In genomic region chr12:109741970-109742372, GRCh38 we compare ENCODE assay signal across 20 cellular contexts. TPM values are rescaled to one million over a fixed set of nuclear protein-coding genes. Genes with fewer than 3 reads are reported as not detected.
A peak's percentile ranks its signal among the peaks of the same experiment; 100 is the strongest.
DNase-seq lines count a peak whose midpoint lies in the region; ATAC-seq, FAIRE-seq and TF ChIP-seq lines count a peak whose summit lies in the region.
"Had no signal": no experiment of that assay in that cellular context is flagged by ENCODE, and none has a peak within 500 bp of the region (broad histone marks: within the 10 kb centered on the region; RNA-seq: fewer than 3 reads in every experiment).

No MANE protein-coding gene starts in this region.

- no peaks in the 10 kb centered on the region for H3K36me3 ChIP-seq in kidney (ENCODE audit: control insufficient read depth in 1 of 2, insufficient read depth in 2 of 2, low read length in 2 of 2)
- H3K36me3 ChIP-seq in pancreas = no peaks in the 10 kb centered on the region
- no peaks in the 10 kb centered on the region for H3K36me3 ChIP-seq in breast epithelium
- no peaks in the 10 kb centered on the region for H3K36me3 ChIP-seq in GM23338 (ENCODE audit: insufficient read depth)
- H3K36me3 ChIP-seq: uterus had no signal

- no peaks in the 10 kb centered on the region for H3K27me3 ChIP-seq in pancreas
- no peaks in the 10 kb centered on the region for H3K27me3 ChIP-seq in breast epithelium
- H3K27me3 ChIP-seq in GM23338 (ENCODE audit: insufficient read depth) = no peaks in the 10 kb centered on the region
- H3K27me3 ChIP-seq: uterus had no signal

- DNase-seq in NCI-H2107 (lab: John Stamatoyannopoulos, UW) (peak; percentile 13), NCI-H2107 treated with DMSO at 0.1 percent for 48 hours (lab: John Stamatoyannopoulos, UW; ENCODE audit: unreplicated experiment) (no peak), T-helper 17 cell (peak in 2 of 3 donors; percentile 1), kidney (peak; percentile 30), pancreas (peak in 4 of 6 donors; percentile 1 to 44 (median 28)), breast epithelium (ENCODE audit: low spot score in 2 of 2) (no peak), GM23338 (ENCODE audit: low spot score) (no peak)
- DNase-seq: activated CD8-positive, alpha-beta T cell treated with anti-CD3 and anti-CD28 coated beads for 36 hours; DMS53; HCEC 1CT; NCI-H526 treated with DMSO at 0.1 percent for 48 hours; PC-3; stimulated activated CD4-positive, alpha-beta T cell treated with anti-CD3 and anti-CD28 coated beads, Interleukin-12 subunit alpha, Interleukin-12 subunit beta, amount 100 ng/mL, for 4 hours; stimulated activated naive CD4-positive, alpha-beta T cell; SW 1271 had no signal

- H3K4me3 ChIP-seq in kidney (ENCODE audit: low read length in 2 of 2) (no peak overlapping the region), pancreas (no peak overlapping the region), breast epithelium (no peak overlapping the region), GM23338 (no peak overlapping the region)
- H3K4me3 ChIP-seq: uterus had no signal

- no peak overlapping the region for H3K9ac ChIP-seq in kidney (ENCODE audit: low read length in 2 of 2)

- H3K79me2 ChIP-seq in GM23338 (replicated peaks; ENCODE audit: insufficient read depth) = no peaks in the 10 kb centered on the region

- H2AFZ ChIP-seq in GM23338 = no peak overlapping the region

- TF ChIP-seq CTCF in kidney (IDR thresholded peaks at IDR 0.05; ENCODE audit: borderline replicate concordance, extremely low read depth, insufficient read depth) = no peak
- no peak for TF ChIP-seq CTCF in pancreas (IDR thresholded peaks at IDR 0.05)
- no peak for TF ChIP-seq CTCF in breast epithelium (IDR thresholded peaks at IDR 0.05)
- TF ChIP-seq CTCF in GM23338 (conservative IDR thresholded peaks at IDR 0.05; ENCODE audit: low read depth in 2 of 2) = no peak

- H3K27ac ChIP-seq in kidney (ENCODE audit: low read depth in 2 of 2, low read length in 2 of 2) (no peak overlapping the region), pancreas (no peak overlapping the region), breast epithelium (no peak overlapping the region), GM23338 (ENCODE audit: low read depth) (no peak overlapping the region)
- H3K27ac ChIP-seq: C4-2B, uterus had no signal

- no peak for ATAC-seq in T-helper 17 cell
- ATAC-seq in pancreas = no peak
- ATAC-seq in GM19395 (IDR thresholded peaks at IDR 0.05; ENCODE audit: unreplicated experiment) = no peak
- no peak for ATAC-seq in GM23338
- ATAC-seq: activated CD8-positive, alpha-beta T cell treated with anti-CD3 and anti-CD28 coated beads for 36 hours; activated T-helper 17 cell treated with anti-CD3 and anti-CD28 coated beads, Interleukin-2, amount 50 U/mL, for 72 hours; PC-3 had no signal

- H3K4me1 ChIP-seq in kidney (ENCODE audit: control insufficient read depth in 1 of 2, insufficient read depth in 1 of 2, low read depth in 1 of 2, low read length in 2 of 2) (peaks cover 50 to 51% of the 10 kb centered on the region in 2 donors), pancreas (peaks cover 4 to 15% (median 9%) of the 10 kb centered on the region in 3 donors), breast epithelium (no peaks in the 10 kb centered on the region), GM23338 (ENCODE audit: insufficient read depth) (peaks cover 9% of the 10 kb centered on the region)
- H3K4me1 ChIP-seq: uterus had no signal

- H3F3A ChIP-seq in GM23338 (replicated peaks; ENCODE audit: low read depth) = no peaks in the 10 kb centered on the region

- no peaks in the 10 kb centered on the region; the same call in 1 of the 2 replicates for H4K20me1 ChIP-seq in GM23338 (replicated peaks; ENCODE audit: insufficient read depth)

- no peak overlapping the region for H3K4me2 ChIP-seq in GM23338

- 72 to 73% methylated on average over 9 of the region's 9 CpGs for WGBS in pancreas, 2 donors

- H3K27me3 Mint-ChIP-seq in T-helper 17 cell (peaks cover 9% of the 10 kb centered on the region), GM23338 (ENCODE audit: insufficient read depth, low read depth, poor library complexity) (peaks cover 18% of the 10 kb centered on the region)
- H3K27me3 Mint-ChIP-seq: activated CD8-positive, alpha-beta T cell treated with anti-CD3 and anti-CD28 coated beads for 36 hours; activated T-helper 17 cell treated with anti-CD3 and anti-CD28 coated beads, Interleukin-2, amount 50 U/mL, for 72 hours had no signal

- no peak for TF ChIP-seq POLR2A in breast epithelium (IDR thresholded peaks at IDR 0.05)

- no peaks in the 10 kb centered on the region for H3K9me2 ChIP-seq in GM23338 (ENCODE audit: insufficient read depth)

- FAIRE-seq in kidney (lab: Jason Lieb, UNC) (no peak), pancreas (lab: Jason Lieb, UNC) (no peak)
- FAIRE-seq: A204.1 had no signal

- no peaks in the 10 kb centered on the region; the same call in 2 of the 3 replicates for H3K9me3 Mint-ChIP-seq in GM23338
- H3K9me3 Mint-ChIP-seq: activated CD8-positive, alpha-beta T cell treated with anti-CD3 and anti-CD28 coated beads for 36 hours; activated T-helper 17 cell treated with anti-CD3 and anti-CD28 coated beads, Interleukin-2, amount 50 U/mL, for 72 hours had no signal

- H3K36me3 Mint-ChIP-seq in T-helper 17 cell (ENCODE audit: low read depth) (peaks cover 3% of the 10 kb centered on the region), GM23338 (ENCODE audit: low read depth) (no peaks in the 10 kb centered on the region)

- H3K9me3 ChIP-seq in T-helper 17 cell (ENCODE audit: control insufficient read depth, low read length, poor library complexity, severe bottlenecking) (no peaks in the 10 kb centered on the region), kidney (ENCODE audit: control insufficient read depth in 1 of 2, low read length in 2 of 2) (no peaks in the 10 kb centered on the region), pancreas (no peaks in the 10 kb centered on the region), breast epithelium (no peaks in the 10 kb centered on the region)
- H3K9me3 ChIP-seq: uterus had no signal

- H3K27ac Mint-ChIP-seq in T-helper 17 cell (no peak overlapping the region), GM23338 (no peak overlapping the region)
- H3K27ac Mint-ChIP-seq: activated CD8-positive, alpha-beta T cell treated with anti-CD3 and anti-CD28 coated beads for 36 hours; activated T-helper 17 cell treated with anti-CD3 and anti-CD28 coated beads, Interleukin-2, amount 50 U/mL, for 72 hours had no signal

- H3K4me1 Mint-ChIP-seq in T-helper 17 cell = no peaks in the 10 kb centered on the region
- peaks cover 25% of the 10 kb centered on the region for H3K4me1 Mint-ChIP-seq in GM23338
- H3K4me1 Mint-ChIP-seq: activated T-helper 17 cell treated with anti-CD3 and anti-CD28 coated beads, Interleukin-2, amount 50 U/mL, for 72 hours had no signal

- H3K4me3 Mint-ChIP-seq in T-helper 17 cell (no peak overlapping the region), GM23338 (no peak overlapping the region)
- H3K4me3 Mint-ChIP-seq: activated CD8-positive, alpha-beta T cell treated with anti-CD3 and anti-CD28 coated beads for 36 hours; activated T-helper 17 cell treated with anti-CD3 and anti-CD28 coated beads, Interleukin-2, amount 50 U/mL, for 72 hours had no signal

- intact Hi-C loops in kidney (cut with DNase I) (no loop called here), pancreas (cut with DNase I) (no loop called here), breast epithelium (cut with DNase I; ENCODE audit: low total_unique reads) (no loop called here)

TF ChIP-seq in GM23338, 12 proteins besides CTCF, POLR2A, EP300 and RAD21 (continues in another document):
- no peak for TF ChIP-seq POLR2AphosphoS5 (IDR thresholded peaks at IDR 0.05; ENCODE audit: low read depth)

RNA-seq across cellular contexts. Expression of gene FAM222A, which starts 28.3 kb away (rescaled TPM):
- total RNA-seq in T-helper 17 cell = 1 to 10 TPM; 1.3 to 2.0 TPM
- total RNA-seq in kidney = 3.7 TPM
- 12.5 TPM for polyA plus RNA-seq in kidney (ENCODE audit: insufficient read depth, low read depth, low replicate concordance)
- 1 to 10 TPM; 2.1 to 4.3 (median 3.3) TPM for total RNA-seq in pancreas
- polyA plus RNA-seq in pancreas = 10 to 100 TPM in 1 of 2 donors, 1 to 10 TPM in 1; 5.6 to 14.6 TPM
- 1 to 10 TPM in 2 of 3 donors, under 1 TPM in 1; 0.32 to 7.3 (median 1.3) TPM for total RNA-seq in breast epithelium
- 2.1 and 3.6 TPM in 2 replicates for total RNA-seq in GM23338 (2014; rRNA removed; shearing (Covaris generic))
- polyA plus RNA-seq in GM23338 (2016; fragmentation: Nextera tagmentation; extraction: Ambion mirVana) = 0.78 and 0.85 TPM in 2 replicates

Comparison
In these comparisons a context has a peak if more than half of its experiments do, and no peak if none do; other contexts are left out.
1. DNase-seq: peak in NCI-H2107 (single experiment), T-helper 17 cell (2 of 3), kidney (single experiment) and pancreas (4 of 6); none in NCI-H2107 treated with DMSO at 0.1 percent for 48 hours (single experiment), breast epithelium (0 of 2) and GM23338 (single experiment).